ENCODE assay signal across 9 cellular contexts in genomic region chr1:217369271-217369981, GRCh38.
DNase-seq lines count a peak whose midpoint lies in the region; ATAC-seq and TF ChIP-seq lines count a peak whose summit lies in the region.
"Had no signal": no experiment of that assay in that cellular context is flagged by ENCODE, and none has a peak within 500 bp of the region (broad histone marks: within the 10 kb centered on the region; RNA-seq: fewer than 3 reads in every experiment).

No MANE protein-coding gene starts in this region.

- H3K27ac ChIP-seq in iPS-20b (ENCODE audit: low read length) (no peak overlapping the region), WERI-Rb-1 (no peak overlapping the region)

- ATAC-seq in GM18868 (IDR thresholded peaks at IDR 0.05; ENCODE audit: unreplicated experiment) (peak; percentile 89), GM21786 (IDR thresholded peaks at IDR 0.05; ENCODE audit: unreplicated experiment) (peak; percentile 88), HG03442 (IDR thresholded peaks at IDR 0.05; ENCODE audit: unreplicated experiment) (peak; percentile 90)

- DNase-seq in SHP77 (lab: John Stamatoyannopoulos, UW) (no peak), kidney glomerular epithelial cell (lab: John Stamatoyannopoulos, UW) (no peak), WERI-Rb-1 (no peak)
- no peak for DNase-seq in activated effector memory CD4-positive, alpha-beta T cell treated with anti-CD3 and anti-CD28 coated beads, Interleukin-2, amount 50 U/mL, for 16 hours
- DNase-seq: activated naive CD4-positive, alpha-beta T cell treated with anti-CD3 and anti-CD28 coated beads, Interleukin-2, amount 50 U/mL, for 16 hours had no signal

- H3K9me3 ChIP-seq in iPS-20b (ENCODE audit: insufficient read depth, low read depth, low read length) (no peaks in the 10 kb centered on the region; the same call in 1 of the 2 replicates), WERI-Rb-1 (ENCODE audit: severe bottlenecking) (peaks cover 10% of the 10 kb centered on the region)

- no peak for TF ChIP-seq CTCF in WERI-Rb-1 (IDR thresholded peaks at IDR 0.05; ENCODE audit: low read depth, low read length)

- H3K27me3 ChIP-seq in iPS-20b (ENCODE audit: insufficient read depth, low read length) (peaks cover 37% of the 10 kb centered on the region; the same call in 1 of the 2 replicates), WERI-Rb-1 (ENCODE audit: insufficient read depth, low read depth, severe bottlenecking) (no peaks in the 10 kb centered on the region)

- peaks cover 12% of the 10 kb centered on the region for H3K4me1 ChIP-seq in iPS-20b (ENCODE audit: insufficient read depth, low read length)

- H3K9ac ChIP-seq in iPS-20b (ENCODE audit: low read depth, low read length): no peak overlapping the region

- H3K4me3 ChIP-seq in iPS-20b (ENCODE audit: low read length): peak overlapping the region; percentile 33; the same call in 1 of the 2 replicates
- no peak overlapping the region for H3K4me3 ChIP-seq in WERI-Rb-1 (ENCODE audit: low read depth, low read length)

- H3K36me3 ChIP-seq in iPS-20b (ENCODE audit: insufficient read depth, low read depth, low read length) (no peaks in the 10 kb centered on the region), WERI-Rb-1 (no peaks in the 10 kb centered on the region)
